In the genomic region with DNA sequence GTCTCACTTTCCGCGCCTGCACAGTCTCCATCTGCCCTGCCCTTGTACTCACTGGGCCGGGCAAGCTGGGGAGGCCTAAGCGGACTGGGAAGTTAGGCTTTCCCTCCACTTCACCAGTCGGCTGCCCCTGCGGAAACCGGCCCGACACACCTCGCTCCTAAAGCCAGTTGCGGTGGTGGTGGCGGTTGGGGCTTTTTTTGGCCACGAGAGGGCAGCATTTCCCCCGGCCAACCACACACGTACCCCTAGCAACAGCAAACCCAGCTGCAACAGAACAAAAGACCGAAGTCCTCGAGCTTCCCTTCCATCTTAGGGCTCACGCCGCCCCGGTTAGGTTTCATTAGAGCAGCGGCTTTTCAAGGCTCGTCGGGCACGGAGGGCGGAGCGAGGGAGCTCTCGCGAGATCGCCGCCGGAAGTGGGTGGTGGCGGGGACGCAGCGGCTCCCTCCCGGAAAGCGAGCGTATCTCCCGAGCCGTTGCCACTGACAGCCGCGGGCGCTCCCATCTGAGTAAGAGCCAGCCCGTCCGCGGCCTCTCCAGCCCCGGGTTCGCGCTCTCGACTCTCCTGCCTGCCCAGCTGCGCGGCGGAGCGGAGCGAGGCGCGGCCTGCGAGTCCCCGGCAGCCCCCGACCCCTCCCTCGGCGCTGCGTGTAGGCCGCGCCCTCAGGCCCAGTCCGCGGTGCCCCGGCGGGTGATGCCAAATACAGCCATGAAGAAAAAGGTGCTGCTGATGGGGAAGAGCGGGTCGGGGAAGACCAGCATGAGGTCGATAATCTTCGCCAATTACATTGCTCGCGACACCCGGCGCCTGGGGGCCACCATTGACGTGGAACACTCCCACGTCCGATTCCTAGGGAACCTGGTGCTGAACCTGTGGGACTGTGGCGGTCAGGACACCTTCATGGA, we compare ENCODE assay signal across 8 cellular contexts. TPM values are rescaled to one million over a fixed set of nuclear protein-coding genes. Genes with fewer than 3 reads are reported as not detected.
A peak's percentile ranks its signal among the peaks of the same experiment; 100 is the strongest.
DNase-seq lines count a peak whose midpoint lies in the region; ATAC-seq and FAIRE-seq lines count a peak whose summit lies in the region.

A gene with protein sequence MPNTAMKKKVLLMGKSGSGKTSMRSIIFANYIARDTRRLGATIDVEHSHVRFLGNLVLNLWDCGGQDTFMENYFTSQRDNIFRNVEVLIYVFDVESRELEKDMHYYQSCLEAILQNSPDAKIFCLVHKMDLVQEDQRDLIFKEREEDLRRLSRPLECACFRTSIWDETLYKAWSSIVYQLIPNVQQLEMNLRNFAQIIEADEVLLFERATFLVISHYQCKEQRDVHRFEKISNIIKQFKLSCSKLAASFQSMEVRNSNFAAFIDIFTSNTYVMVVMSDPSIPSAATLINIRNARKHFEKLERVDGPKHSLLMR (plus strand): TSS at position 462 of the 906 bp plus-strand sequence. CDS start 233 bp downstream, at position 695.

- peak within 1 kb of the TSS; percentile 96 for H3K27ac Mint-ChIP-seq in activated CD4-positive, alpha-beta T cell treated with anti-CD3 and anti-CD28 coated beads for 36 hours

- CTCF ChIA-PET in activated CD4-positive, alpha-beta T cell treated with anti-CD3 and anti-CD28 coated beads for 36 hours (lab: Charles Lee) = interaction anchor here (0.6 to 4.2 kb wide), 19 partner anchors 12 to 598 kb away, joined by 3 to 27 read pairs (median 3); no protein-coding TSS in a partner anchor

- peaks cover 28% of the 10 kb centered on the region for H4K20me1 ChIP-seq in BLaER1

- no peaks in the 10 kb centered on the region for H3K27me3 ChIP-seq in BLaER1
- no peaks in the 10 kb centered on the region for H3K27me3 ChIP-seq in layer of hippocampus (ENCODE audit: control insufficient read depth, insufficient read depth, low read length)

- POLR2A ChIA-PET in activated CD4-positive, alpha-beta T cell treated with anti-CD3 and anti-CD28 coated beads for 36 hours (lab: Charles Lee) = interaction anchor here (0.9 to 1.2 kb wide), 4 partner anchors 11 to 181 kb away, joined by 3 read pairs; a partner anchor contains a TSS

- peak; percentile 81 for DNase-seq in GM19239 (ENCODE audit: insufficient read length, low spot score)
- peak; percentile 97 for DNase-seq in NCI-H524 (lab: John Stamatoyannopoulos, UW)
- DNase-seq in activated CD4-positive, alpha-beta T cell treated with anti-CD3 and anti-CD28 coated beads for 36 hours = peak; percentile 97
- peak; percentile 90 for DNase-seq in stimulated activated CD4-positive, alpha-beta T cell treated with anti-CD3 and anti-CD28 coated beads, Interleukin-1b, Interleukin-23, amount 100 ng/mL, for 4 hours (ENCODE audit: low read depth in 2 of 2)

- 0 out of 2 replicates have a peak, but pooled peaks cover 6% of the 10 kb centered on the region for H3K9me3 ChIP-seq in BLaER1

- ATAC-seq in HG03457 (IDR thresholded peaks at IDR 0.05; ENCODE audit: unreplicated experiment) = peak; percentile 91
- ATAC-seq in activated CD4-positive, alpha-beta T cell treated with anti-CD3 and anti-CD28 coated beads for 36 hours = peak; percentile 89

- no peaks in the 10 kb centered on the region for H3K36me3 ChIP-seq in BLaER1

- no peaks in the 10 kb centered on the region for H3K9me3 Mint-ChIP-seq in activated CD4-positive, alpha-beta T cell treated with anti-CD3 and anti-CD28 coated beads for 36 hours (ENCODE audit: low read depth)

- peaks cover 34% of the 10 kb centered on the region for H3K4me1 ChIP-seq in BLaER1

- peaks cover 26% of the 10 kb centered on the region for H3K4me1 Mint-ChIP-seq in activated CD4-positive, alpha-beta T cell treated with anti-CD3 and anti-CD28 coated beads for 36 hours

- intact Hi-C loops in activated CD4-positive, alpha-beta T cell treated with anti-CD3 and anti-CD28 coated beads for 36 hours (cut with DNase I, micrococcal nuclease) = loop anchor here (1.0 to 5.0 kb wide), 13 partner anchors 53 to 1633 kb away; a partner anchor contains a TSS

- H3K36me3 Mint-ChIP-seq in activated CD4-positive, alpha-beta T cell treated with anti-CD3 and anti-CD28 coated beads for 36 hours (ENCODE audit: low read depth) = peaks cover 28% of the 10 kb centered on the region

- H3K4me3 Mint-ChIP-seq in activated CD4-positive, alpha-beta T cell treated with anti-CD3 and anti-CD28 coated beads for 36 hours = peak within 1 kb of the TSS; percentile 95

- peak within 1 kb of the TSS; percentile 88 for H3K9ac ChIP-seq in BLaER1

- peak within 1 kb of the TSS; percentile 82 for H3K4me3 ChIP-seq in BLaER1

- H3K27ac ChIP-seq in BLaER1 = peak within 1 kb of the TSS; percentile 92
- peak within 1 kb of the TSS; percentile 92 for H3K27ac ChIP-seq in cingulate gyrus (ENCODE audit: low read depth, low read length)
- H3K27ac ChIP-seq in layer of hippocampus (ENCODE audit: low read depth, low read length) = peak within 1 kb of the TSS; percentile 96

- H3K4me2 ChIP-seq in BLaER1 = peak within 1 kb of the TSS; percentile 89

- no peaks in the 10 kb centered on the region for H3K27me3 Mint-ChIP-seq in activated CD4-positive, alpha-beta T cell treated with anti-CD3 and anti-CD28 coated beads for 36 hours

- FAIRE-seq in GM19239 (lab: Jason Lieb, UNC) = peak; percentile 94

RNA-seq across cellular contexts. Expression of the gene that starts here (rescaled TPM):
- 10 to 100 TPM; 42.4 to 53.4 TPM for total RNA-seq in activated CD4-positive, alpha-beta T cell treated with anti-CD3 and anti-CD28 coated beads for 36 hours

Comparison
In these comparisons a context has a peak if more than half of its experiments do, and no peak if none do; other contexts are left out.
1. Peak in every context shown above with its lines: DNase-seq, ATAC-seq, H3K4me3 ChIP-seq and H3K27ac ChIP-seq.